8 cellular contexts compared by ENCODE assay signal in genomic region chr1:241640867-241641542, GRCh38. TPM values are rescaled to one million over a fixed set of nuclear protein-coding genes. Genes with fewer than 3 reads are reported as not detected.
DNase-seq lines count a peak whose midpoint lies in the region; ATAC-seq and TF ChIP-seq lines count a peak whose summit lies in the region.

No MANE protein-coding gene starts in this region.

- H3K27me3 Mint-ChIP-seq in activated naive CD4-positive, alpha-beta T cell treated with anti-CD3 and anti-CD28 coated beads for 36 hours (ENCODE audit: low read depth): no peaks in the 10 kb centered on the region
- no peaks in the 10 kb centered on the region for H3K27me3 Mint-ChIP-seq in activated T-helper 1 cell treated with anti-CD3 and anti-CD28 coated beads, Interleukin-12 subunit alpha, Interleukin-12 subunit beta, Interleukin-2, Interleukin-4 antibody, amounts not matched to agents 30 ng/mL and 10 ng/mL and 1 ng/mL, durations not matched to agents 14 hours and 24 hours and 36 hours (ENCODE audit: insufficient read depth)

- peaks cover 18 to 27% of the 10 kb centered on the region in 2 donors for H3K4me1 ChIP-seq in thyroid gland

- H3K9me3 ChIP-seq in thyroid gland: no peaks in the 10 kb centered on the region

- 84 to 89% methylated on average over 9 of the region's 9 CpGs for WGBS in thyroid gland, 2 donors

- H3K27ac ChIP-seq in layer of hippocampus (ENCODE audit: low read depth, low read length) (peak overlapping the region; percentile 64), thyroid gland (peak overlapping the region in 2 of 3 donors; percentile 65 to 73)

- TF ChIP-seq POLR2A in thyroid gland (IDR thresholded peaks at IDR 0.05): no peak

- H3K36me3 Mint-ChIP-seq in activated naive CD4-positive, alpha-beta T cell treated with anti-CD3 and anti-CD28 coated beads for 36 hours (ENCODE audit: low read depth): peaks cover 14% of the 10 kb centered on the region
- peaks cover 11% of the 10 kb centered on the region for H3K36me3 Mint-ChIP-seq in activated T-helper 1 cell treated with anti-CD3 and anti-CD28 coated beads, Interleukin-12 subunit alpha, Interleukin-12 subunit beta, Interleukin-2, Interleukin-4 antibody, amounts not matched to agents 30 ng/mL and 10 ng/mL and 1 ng/mL, durations not matched to agents 14 hours and 24 hours and 36 hours (ENCODE audit: low read depth)

- no peak for ATAC-seq in HG02885 (IDR thresholded peaks at IDR 0.05; ENCODE audit: poor library complexity, unreplicated experiment)

- peak overlapping the region in 1 of 3 donors; percentile 88 for H3K4me3 ChIP-seq in thyroid gland (replicated peaks in 1 of 3)

- no peaks in the 10 kb centered on the region for H3K36me3 ChIP-seq in thyroid gland

- H3K9me3 Mint-ChIP-seq in activated naive CD4-positive, alpha-beta T cell treated with anti-CD3 and anti-CD28 coated beads for 36 hours: peaks cover 7% of the 10 kb centered on the region
- peaks cover 9% of the 10 kb centered on the region for H3K9me3 Mint-ChIP-seq in activated T-helper 1 cell treated with anti-CD3 and anti-CD28 coated beads, Interleukin-12 subunit alpha, Interleukin-12 subunit beta, Interleukin-2, Interleukin-4 antibody, amounts not matched to agents 30 ng/mL and 10 ng/mL and 1 ng/mL, durations not matched to agents 14 hours and 24 hours and 36 hours

- CTCF ChIA-PET in activated naive CD4-positive, alpha-beta T cell treated with anti-CD3 and anti-CD28 coated beads for 36 hours (lab: Charles Lee): interaction anchor here (1.1 to 1.5 kb wide), 3 partner anchors 30 to 211 kb away, joined by 3 to 5 read pairs (median 3); no protein-coding TSS in a partner anchor

- DNase-seq in activated naive CD4-positive, alpha-beta T cell treated with anti-CD3 and anti-CD28 coated beads for 36 hours: peak; percentile 6
- no peak for DNase-seq in activated naive CD4-positive, alpha-beta T cell treated with Interleukin-2 at 50 U/mL for 16 hours
- DNase-seq in activated T-helper 1 cell treated with anti-CD3 and anti-CD28 coated beads, Interleukin-12 subunit alpha, Interleukin-12 subunit beta, Interleukin-2, Interleukin-4 antibody, amounts not matched to agents 30 ng/mL and 10 ng/mL and 1 ng/mL, durations not matched to agents 14 hours and 24 hours and 36 hours (ENCODE audit: low spot score): no peak
- no peak for DNase-seq in thyroid gland
- DNase-seq in NCI-H146 treated with DMSO at 0.1 percent for 48 hours (lab: John Stamatoyannopoulos, UW; ENCODE audit: unreplicated experiment): no peak
- DNase-seq in CD1c-positive myeloid dendritic cell (ENCODE audit: extremely low spot score): no peak

- peak overlapping the region; percentile 69 for H3K4me3 Mint-ChIP-seq in activated naive CD4-positive, alpha-beta T cell treated with anti-CD3 and anti-CD28 coated beads for 36 hours
- peak overlapping the region; percentile 78 for H3K4me3 Mint-ChIP-seq in activated T-helper 1 cell treated with anti-CD3 and anti-CD28 coated beads, Interleukin-12 subunit alpha, Interleukin-12 subunit beta, Interleukin-2, Interleukin-4 antibody, amounts not matched to agents 30 ng/mL and 10 ng/mL and 1 ng/mL, durations not matched to agents 14 hours and 24 hours and 36 hours

- peaks cover 33% of the 10 kb centered on the region for H3K4me1 Mint-ChIP-seq in activated naive CD4-positive, alpha-beta T cell treated with anti-CD3 and anti-CD28 coated beads for 36 hours (ENCODE audit: low read depth)
- peaks cover 47% of the 10 kb centered on the region for H3K4me1 Mint-ChIP-seq in activated T-helper 1 cell treated with anti-CD3 and anti-CD28 coated beads, Interleukin-12 subunit alpha, Interleukin-12 subunit beta, Interleukin-2, Interleukin-4 antibody, amounts not matched to agents 30 ng/mL and 10 ng/mL and 1 ng/mL, durations not matched to agents 14 hours and 24 hours and 36 hours (ENCODE audit: low read depth)

- no peak for TF ChIP-seq CTCF in thyroid gland (IDR thresholded peaks at IDR 0.05)

- H3K27ac Mint-ChIP-seq in activated naive CD4-positive, alpha-beta T cell treated with anti-CD3 and anti-CD28 coated beads for 36 hours: peak overlapping the region; percentile 77
- H3K27ac Mint-ChIP-seq in activated T-helper 1 cell treated with anti-CD3 and anti-CD28 coated beads, Interleukin-12 subunit alpha, Interleukin-12 subunit beta, Interleukin-2, Interleukin-4 antibody, amounts not matched to agents 30 ng/mL and 10 ng/mL and 1 ng/mL, durations not matched to agents 14 hours and 24 hours and 36 hours: peak overlapping the region; percentile 85

- H3K27me3 ChIP-seq in layer of hippocampus (ENCODE audit: control insufficient read depth, insufficient read depth, low read length): no peaks in the 10 kb centered on the region
- no peaks in the 10 kb centered on the region for H3K27me3 ChIP-seq in thyroid gland

- intact Hi-C loops in activated naive CD4-positive, alpha-beta T cell treated with anti-CD3 and anti-CD28 coated beads for 36 hours (cut with micrococcal nuclease): loop anchor here (1.0 to 5.0 kb wide), 7 partner anchors 30 to 1614 kb away; partner anchors contain the start of genes CEP170 and FH
- intact Hi-C loops in activated T-helper 1 cell treated with anti-CD3 and anti-CD28 coated beads, Interleukin-12 subunit alpha, Interleukin-12 subunit beta, Interleukin-2, Interleukin-4 antibody, amounts not matched to agents 30 ng/mL and 10 ng/mL and 1 ng/mL, durations not matched to agents 14 hours and 24 hours and 36 hours (cut with micrococcal nuclease): loop anchor here (1.0 to 2.0 kb wide), 7 partner anchors 14 to 1614 kb away; partner anchors contain the start of genes CEP170 and FH
- intact Hi-C loops in thyroid gland (cut with DNase I): loop anchor here (5.0 kb wide), 1 partner anchor 109 kb away; the partner anchor contains the start of gene KMO

RNA-seq across cellular contexts. Expression of gene CHML, which starts 0.8 kb away (rescaled TPM):
- 10 to 100 TPM; 19.9 to 21.1 TPM for total RNA-seq in activated naive CD4-positive, alpha-beta T cell treated with anti-CD3 and anti-CD28 coated beads for 36 hours
- 17.8 and 20.8 TPM in 2 replicates for total RNA-seq in activated T-helper 1 cell treated with anti-CD3 and anti-CD28 coated beads, Interleukin-12 subunit alpha, Interleukin-12 subunit beta, Interleukin-2, Interleukin-4 antibody, amounts not matched to agents 30 ng/mL and 10 ng/mL and 1 ng/mL, durations not matched to agents 14 hours and 24 hours and 36 hours
- 10 to 100 TPM in 3 of 4 donors, 1 to 10 TPM in 1; 7.9 to 13.9 (median 11.3) TPM for total RNA-seq in thyroid gland

RNA-seq across cellular contexts. Expression of gene OPN3, which starts 0.8 kb away (rescaled TPM):
- total RNA-seq in activated naive CD4-positive, alpha-beta T cell treated with anti-CD3 and anti-CD28 coated beads for 36 hours: 1 to 10 TPM; 7.7 to 9.0 TPM
- total RNA-seq in activated T-helper 1 cell treated with anti-CD3 and anti-CD28 coated beads, Interleukin-12 subunit alpha, Interleukin-12 subunit beta, Interleukin-2, Interleukin-4 antibody, amounts not matched to agents 30 ng/mL and 10 ng/mL and 1 ng/mL, durations not matched to agents 14 hours and 24 hours and 36 hours: 9.5 and 11.1 TPM in 2 replicates
- 10 to 100 TPM; 19.2 to 45.0 (median 31.3) TPM for total RNA-seq in thyroid gland

RNA-seq across cellular contexts. Expression of gene WDR64, which starts 11.1 kb away (rescaled TPM):
- not detected for total RNA-seq in activated naive CD4-positive, alpha-beta T cell treated with anti-CD3 and anti-CD28 coated beads for 36 hours
- not detected in 2 replicates for total RNA-seq in activated T-helper 1 cell treated with anti-CD3 and anti-CD28 coated beads, Interleukin-12 subunit alpha, Interleukin-12 subunit beta, Interleukin-2, Interleukin-4 antibody, amounts not matched to agents 30 ng/mL and 10 ng/mL and 1 ng/mL, durations not matched to agents 14 hours and 24 hours and 36 hours
- not detected for total RNA-seq in thyroid gland
